ENCODE assay signal across 15 cellular contexts in the genomic region with DNA sequence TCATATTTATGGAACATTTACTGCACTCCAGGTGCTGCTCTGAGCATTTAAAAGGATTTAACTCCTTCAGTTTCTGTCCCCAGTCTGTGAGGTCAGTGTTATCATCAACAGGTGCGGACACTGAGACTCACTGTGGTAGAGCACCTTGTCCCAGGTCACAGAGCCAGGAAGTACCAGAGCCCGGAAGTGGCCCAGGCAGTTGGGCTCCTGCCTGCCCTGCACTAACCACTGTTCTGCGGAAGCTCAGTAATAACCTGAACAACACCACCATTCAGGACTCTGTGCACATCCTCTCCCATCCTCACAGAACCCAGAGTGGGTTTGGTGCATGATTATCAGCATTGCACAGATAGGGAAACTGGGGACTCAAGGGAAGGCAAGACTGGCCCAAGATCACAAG. TPM values are rescaled to one million over a fixed set of nuclear protein-coding genes. Genes with fewer than 3 reads are reported as not detected.
DNase-seq lines count a peak whose midpoint lies in the region; ATAC-seq and TF ChIP-seq lines count a peak whose summit lies in the region.
"Had no signal": no experiment of that assay in that cellular context is flagged by ENCODE, and none has a peak within 500 bp of the region (broad histone marks: within the 10 kb centered on the region; RNA-seq: fewer than 3 reads in every experiment).

No MANE protein-coding gene starts in this region.

- H3K36me3 Mint-ChIP-seq in CD4-positive, alpha-beta T cell (ENCODE audit: low read depth): peaks cover 50% of the 10 kb centered on the region
- H3K36me3 Mint-ChIP-seq in T-helper 17 cell (ENCODE audit: low read depth): peaks cover 2% of the 10 kb centered on the region

- H3K4me1 ChIP-seq in neuronal stem cell (ENCODE audit: control insufficient read depth in 2 of 2, insufficient read depth in 1 of 2, low read depth in 1 of 2, low read length in 2 of 2) (peaks cover 0 to 5% of the 10 kb centered on the region in 2 donors), ovary (ENCODE audit: insufficient read depth) (no peaks in the 10 kb centered on the region), right atrium auricular region (no peaks in the 10 kb centered on the region), adrenal gland (replicated peaks in 1 of 2) (no peaks in the 10 kb centered on the region)
- H3K4me1 ChIP-seq: SJCRH30 had no signal

- no peak overlapping the region for H2BK120ac ChIP-seq in neuronal stem cell (ENCODE audit: low read depth, low read length)

- no peak overlapping the region for H3K14ac ChIP-seq in neuronal stem cell (ENCODE audit: low read length)

- H2BK12ac ChIP-seq in neuronal stem cell (ENCODE audit: low read length): no peak overlapping the region

- no peak overlapping the region for H4K91ac ChIP-seq in neuronal stem cell (ENCODE audit: low read depth, low read length, poor library complexity)

- H2BK5ac ChIP-seq in neuronal stem cell (ENCODE audit: low read length): no peak overlapping the region

- H3K23ac ChIP-seq in neuronal stem cell (ENCODE audit: low read depth, low read length, poor library complexity): no peak overlapping the region

- CTCF ChIA-PET in CD4-positive, alpha-beta T cell (lab: Charles Lee): interaction anchor here (1.1 to 1.6 kb wide), 2 partner anchors 19 to 60 kb away, joined by 3 to 5 read pairs; no protein-coding TSS in a partner anchor

- no peaks in the 10 kb centered on the region for H3K9me3 Mint-ChIP-seq in CD4-positive, alpha-beta T cell

- peak overlapping the region; percentile 8 for H2AK5ac ChIP-seq in neuronal stem cell (ENCODE audit: low read depth, low read length)

- TF ChIP-seq CTCF in CD4-positive, alpha-beta T cell (IDR thresholded peaks at IDR 0.05): no peak
- no peak for TF ChIP-seq CTCF in ovary (IDR thresholded peaks at IDR 0.05)
- TF ChIP-seq CTCF in right atrium auricular region (IDR thresholded peaks at IDR 0.05): no peak
- TF ChIP-seq CTCF in adrenal gland (IDR thresholded peaks at IDR 0.05): no peak

- no peaks in the 10 kb centered on the region for H3K9me3 ChIP-seq in CD4-positive, alpha-beta T cell (ENCODE audit: control insufficient read depth, low read length)
- H3K9me3 ChIP-seq in T-helper 17 cell (ENCODE audit: control insufficient read depth, low read length, poor library complexity, severe bottlenecking): no peaks in the 10 kb centered on the region
- peaks cover 0 to 4% of the 10 kb centered on the region in 2 donors for H3K9me3 ChIP-seq in neuronal stem cell (replicated peaks in 1 of 2; ENCODE audit: control insufficient read depth in 2 of 2, insufficient read depth in 1 of 2, low read depth in 1 of 2, low read length in 2 of 2)
- no peaks in the 10 kb centered on the region for H3K9me3 ChIP-seq in ovary
- no peaks in the 10 kb centered on the region for H3K9me3 ChIP-seq in right atrium auricular region
- H3K9me3 ChIP-seq in adrenal gland (replicated peaks in 1 of 3): no peaks in the 10 kb centered on the region
- H3K9me3 ChIP-seq: SJCRH30 had no signal

- H3K4me3 ChIP-seq in neuronal stem cell (ENCODE audit: low read length in 2 of 2) (no peak overlapping the region), ovary (no peak overlapping the region), right atrium auricular region (no peak overlapping the region), adrenal gland (no peak overlapping the region)
- H3K4me3 ChIP-seq: SJCRH30 had no signal

- H3K27ac ChIP-seq in CD4-positive, alpha-beta T cell (ENCODE audit: low read depth, low read length): peak overlapping the region; percentile 29
- H3K27ac ChIP-seq in neuronal stem cell (replicated peaks; ENCODE audit: low read length) (no peak overlapping the region), ovary (no peak overlapping the region), right atrium auricular region (no peak overlapping the region), adrenal gland (no peak overlapping the region)
- H3K27ac ChIP-seq: brain microvascular endothelial cell, SJCRH30 had no signal

- WGBS in neuronal stem cell (ENCODE audit: extremely low coverage in 2 of 2, insufficient read length in 2 of 2, insufficient replicate concordance in 1 of 2), 2 donors: no CpG with 5 or more reads among the region's 3 CpGs
- WGBS in ovary, 3 donors: 85 to 94% (median 93%) methylated on average over 3 of the region's 3 CpGs
- 82 to 86% (median 85%) methylated on average over 3 of the region's 3 CpGs for WGBS in adrenal gland, 4 donors

- intact Hi-C loops in CD4-positive, alpha-beta T cell (cut with DNase I, micrococcal nuclease): no loop called here
- intact Hi-C loops in ovary (cut with DNase I) (no loop called here), adrenal gland (cut with DNase I) (no loop called here)

- peak in 8 of 10 experiments; percentile 25 to 58 (median 42) for DNase-seq in CD4-positive, alpha-beta T cell
- DNase-seq in T-helper 17 cell (no peak), neuronal stem cell (ENCODE audit: low spot score) (no peak), ovary (no peak), medulla oblongata (ENCODE audit: extremely low spot score) (no peak), right atrium auricular region (ENCODE audit: low spot score) (no peak), adrenal gland (no peak)
- DNase-seq in activated effector memory CD4-positive, alpha-beta T cell treated with anti-CD3 and anti-CD28 coated beads, Interleukin-2, amount 50 U/mL, for 16 hours: peak; percentile 79
- DNase-seq: brain microvascular endothelial cell, hypothalamus, NCI-H146, NCI-H446 treated with DMSO at 0.1 percent for 48 hours, SJCRH30 had no signal

- peak overlapping the region; percentile 83 for H3K4me3 Mint-ChIP-seq in CD4-positive, alpha-beta T cell
- peak overlapping the region; percentile 76 for H3K4me3 Mint-ChIP-seq in T-helper 17 cell

- no peak overlapping the region for H2AFZ ChIP-seq in neuronal stem cell (ENCODE audit: low read length)

- no peak overlapping the region for H3K4me2 ChIP-seq in neuronal stem cell (ENCODE audit: insufficient read depth, low read length, poor library complexity, severe bottlenecking)

- H3K4me1 Mint-ChIP-seq in CD4-positive, alpha-beta T cell (ENCODE audit: low read depth): peaks cover 100% of the 10 kb centered on the region
- peaks cover 61% of the 10 kb centered on the region for H3K4me1 Mint-ChIP-seq in T-helper 17 cell

- H4K8ac ChIP-seq in neuronal stem cell (ENCODE audit: low read depth, low read length): no peak overlapping the region

- no peaks in the 10 kb centered on the region for H3K27me3 Mint-ChIP-seq in CD4-positive, alpha-beta T cell
- H3K27me3 Mint-ChIP-seq in T-helper 17 cell: no peaks in the 10 kb centered on the region

- no peak overlapping the region for H2BK15ac ChIP-seq in neuronal stem cell (ENCODE audit: low read length)

- TF ChIP-seq POLR2A in ovary (IDR thresholded peaks at IDR 0.05) (no peak), adrenal gland (IDR thresholded peaks at IDR 0.05) (no peak)

- ATAC-seq in CD4-positive, alpha-beta T cell (ENCODE audit: poor library complexity): peak; percentile 75
- ATAC-seq in T-helper 17 cell: peak; percentile 83
- ATAC-seq: left colon had no signal

- H3K27me3 ChIP-seq in CD4-positive, alpha-beta T cell (ENCODE audit: control insufficient read depth, insufficient read depth, low read length): no peaks in the 10 kb centered on the region
- peaks cover 0 to 29% (median 0%) of the 10 kb centered on the region in 3 experiments for H3K27me3 ChIP-seq in neuronal stem cell (ENCODE audit: control insufficient read depth in 3 of 3, insufficient read depth in 3 of 3, low read depth in 1 of 3, low read length in 3 of 3)
- H3K27me3 ChIP-seq in ovary: no peaks in the 10 kb centered on the region
- H3K27me3 ChIP-seq in right atrium auricular region: no peaks in the 10 kb centered on the region
- peaks cover 10% of the 10 kb centered on the region for H3K27me3 ChIP-seq in adrenal gland
- H3K27me3 ChIP-seq: brain microvascular endothelial cell had no signal

- POLR2A ChIA-PET in CD4-positive, alpha-beta T cell (lab: Charles Lee): interaction anchor here (0.7 to 3.8 kb wide), 10 partner anchors 9 to 57 kb away, joined by 3 to 21 read pairs (median 4); a partner anchor contains a TSS

- no peak for TF ChIP-seq EP300 in ovary (IDR thresholded peaks at IDR 0.05)

- H3K79me1 ChIP-seq in neuronal stem cell (ENCODE audit: low read depth, low read length): no peaks in the 10 kb centered on the region

- H3K9ac ChIP-seq in neuronal stem cell (ENCODE audit: low read depth, low read length, poor library complexity): no peak overlapping the region

- H3K36me3 ChIP-seq in neuronal stem cell (replicated peaks in 1 of 2; ENCODE audit: control insufficient read depth in 2 of 2, insufficient read depth in 2 of 2, low read length in 2 of 2) (no peaks in the 10 kb centered on the region), ovary (no peaks in the 10 kb centered on the region), right atrium auricular region (no peaks in the 10 kb centered on the region), adrenal gland (replicated peaks in 1 of 2) (no peaks in the 10 kb centered on the region)
- H3K36me3 ChIP-seq: brain microvascular endothelial cell, SJCRH30 had no signal

- H3K4ac ChIP-seq in neuronal stem cell (ENCODE audit: low read length): no peak overlapping the region

- peak overlapping the region; percentile 11 for H3K18ac ChIP-seq in neuronal stem cell (ENCODE audit: low read length)

- peak overlapping the region; percentile 95 for H3K27ac Mint-ChIP-seq in CD4-positive, alpha-beta T cell
- peak overlapping the region; percentile 91 for H3K27ac Mint-ChIP-seq in T-helper 17 cell

RNA-seq across cellular contexts. Expression of a gene that starts 16.8 kb away (rescaled TPM):
- 10 to 100 TPM; 28.0 to 28.3 TPM for total RNA-seq in CD4-positive, alpha-beta T cell
- total RNA-seq in T-helper 17 cell (10 to 100 TPM; 45.3 to 47.5 TPM), ovary (under 1 TPM in 2 of 7 donors, not detected in 5; 0.23 to 0.25 TPM), right atrium auricular region (not detected), adrenal gland (1 to 10 TPM in 1 of 8 donors, under 1 TPM in 5, not detected in 2; 0.25 to 2.0 (median 0.47) TPM)
- not detected for polyA plus RNA-seq in neuronal stem cell (2013, experiment 1 of 2)
- 0.04 TPM for polyA plus RNA-seq in neuronal stem cell (2013, experiment 2 of 2)
- polyA plus RNA-seq in ovary (1 to 10 TPM in 1 of 2 donors, under 1 TPM in 1; 0.06 to 1.4 TPM), adrenal gland (1 to 10 TPM in 1 of 3 donors, under 1 TPM in 2; 0.35 to 1.0 (median 0.77) TPM)
- total RNA-seq: SJCRH30, urinary bladder had no signal

RNA-seq across cellular contexts. Expression of a gene that starts 54.6 kb away (rescaled TPM):
- 1 to 10 TPM; 7.8 to 8.6 TPM for total RNA-seq in CD4-positive, alpha-beta T cell
- 1 to 10 TPM; 4.4 to 4.6 TPM for total RNA-seq in T-helper 17 cell
- polyA plus RNA-seq in neuronal stem cell (2013, experiment 1 of 2): 0.14 TPM
- polyA plus RNA-seq in neuronal stem cell (2013, experiment 2 of 2): 0.25 TPM
- 1 to 10 TPM in 5 of 7 donors, under 1 TPM in 2; 0.25 to 9.7 (median 1.9) TPM for total RNA-seq in ovary
- 1 to 10 TPM in 1 of 2 donors, under 1 TPM in 1; 0.87 to 4.3 TPM for polyA plus RNA-seq in ovary
- 1 to 10 TPM; 3.7 to 5.7 TPM for total RNA-seq in right atrium auricular region
- 10 to 100 TPM in 1 of 8 donors, 1 to 10 TPM in 6, under 1 TPM in 1; 0.49 to 15.1 (median 5.6) TPM for total RNA-seq in adrenal gland
- polyA plus RNA-seq in adrenal gland: 1 to 10 TPM in 2 of 3 donors, under 1 TPM in 1; 0.51 to 4.0 (median 3.7) TPM
- total RNA-seq: SJCRH30 had no signal

Comparison
In these comparisons a context has a peak if more than half of its experiments do, and no peak if none do; other contexts are left out.
1. DNase-seq: peak in CD4-positive, alpha-beta T cell (8 of 10) and activated effector memory CD4-positive, alpha-beta T cell treated with anti-CD3 and anti-CD28 coated beads, Interleukin-2, amount 50 U/mL, for 16 hours (single experiment); none in T-helper 17 cell (0 of 3), neuronal stem cell (single experiment), ovary (0 of 5), medulla oblongata (single experiment), right atrium auricular region (single experiment) and adrenal gland (0 of 7).
2. RNA of a gene that starts 16.8 kb away (total RNA-seq): 45.3 to 47.5 TPM in T-helper 17 cell and 28.0 to 28.3 TPM in CD4-positive, alpha-beta T cell; 0.25 to 2.0 TPM in adrenal gland, 0.23 to 0.25 TPM in ovary and not detected in right atrium auricular region; every median in the first group is over 4 times any median in the second.